Comparison of ENCODE assay signal across 1 cellular context in the genomic region with DNA sequence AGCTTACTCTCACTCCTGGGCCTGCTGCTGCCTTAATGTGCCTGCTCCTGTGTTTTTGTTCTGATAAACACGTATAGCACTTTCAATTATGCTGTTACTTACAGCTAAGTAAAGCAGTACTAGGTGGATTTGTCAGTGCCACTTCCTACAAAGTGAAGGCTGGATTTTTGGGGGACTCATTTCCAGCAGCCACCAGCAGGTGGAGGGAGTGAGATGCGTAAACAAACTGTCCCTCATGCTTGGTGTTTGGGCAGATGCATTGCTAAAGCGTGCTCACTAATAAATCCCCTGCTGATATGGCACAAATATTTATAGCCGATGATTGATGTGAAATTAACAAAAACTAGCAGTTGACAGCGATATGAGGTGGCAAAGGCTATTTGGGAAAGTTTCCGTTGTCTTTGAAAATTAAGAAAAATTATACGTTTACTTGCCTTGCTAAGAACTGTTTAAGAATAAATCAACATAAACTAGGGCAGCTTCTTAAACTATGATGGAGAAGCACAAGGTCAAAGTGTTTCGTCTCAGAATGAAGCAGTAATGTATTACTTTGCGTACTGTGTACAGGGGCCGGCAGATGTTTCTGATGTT.
TF ChIP-seq lines count a peak whose summit lies in the region.

No MANE protein-coding gene starts in this region.

TF ChIP-seq in HCT116, 20 proteins besides CTCF, POLR2A, EP300 and RAD21 (continued from another document):
- TF ChIP-seq, protein P1, sequence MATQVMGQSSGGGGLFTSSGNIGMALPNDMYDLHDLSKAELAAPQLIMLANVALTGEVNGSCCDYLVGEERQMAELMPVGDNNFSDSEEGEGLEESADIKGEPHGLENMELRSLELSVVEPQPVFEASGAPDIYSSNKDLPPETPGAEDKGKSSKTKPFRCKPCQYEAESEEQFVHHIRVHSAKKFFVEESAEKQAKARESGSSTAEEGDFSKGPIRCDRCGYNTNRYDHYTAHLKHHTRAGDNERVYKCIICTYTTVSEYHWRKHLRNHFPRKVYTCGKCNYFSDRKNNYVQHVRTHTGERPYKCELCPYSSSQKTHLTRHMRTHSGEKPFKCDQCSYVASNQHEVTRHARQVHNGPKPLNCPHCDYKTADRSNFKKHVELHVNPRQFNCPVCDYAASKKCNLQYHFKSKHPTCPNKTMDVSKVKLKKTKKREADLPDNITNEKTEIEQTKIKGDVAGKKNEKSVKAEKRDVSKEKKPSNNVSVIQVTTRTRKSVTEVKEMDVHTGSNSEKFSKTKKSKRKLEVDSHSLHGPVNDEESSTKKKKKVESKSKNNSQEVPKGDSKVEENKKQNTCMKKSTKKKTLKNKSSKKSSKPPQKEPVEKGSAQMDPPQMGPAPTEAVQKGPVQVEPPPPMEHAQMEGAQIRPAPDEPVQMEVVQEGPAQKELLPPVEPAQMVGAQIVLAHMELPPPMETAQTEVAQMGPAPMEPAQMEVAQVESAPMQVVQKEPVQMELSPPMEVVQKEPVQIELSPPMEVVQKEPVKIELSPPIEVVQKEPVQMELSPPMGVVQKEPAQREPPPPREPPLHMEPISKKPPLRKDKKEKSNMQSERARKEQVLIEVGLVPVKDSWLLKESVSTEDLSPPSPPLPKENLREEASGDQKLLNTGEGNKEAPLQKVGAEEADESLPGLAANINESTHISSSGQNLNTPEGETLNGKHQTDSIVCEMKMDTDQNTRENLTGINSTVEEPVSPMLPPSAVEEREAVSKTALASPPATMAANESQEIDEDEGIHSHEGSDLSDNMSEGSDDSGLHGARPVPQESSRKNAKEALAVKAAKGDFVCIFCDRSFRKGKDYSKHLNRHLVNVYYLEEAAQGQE (IDR thresholded peaks at IDR 0.05; ENCODE audit: low read depth): no peak
- TF ChIP-seq, protein P2, sequence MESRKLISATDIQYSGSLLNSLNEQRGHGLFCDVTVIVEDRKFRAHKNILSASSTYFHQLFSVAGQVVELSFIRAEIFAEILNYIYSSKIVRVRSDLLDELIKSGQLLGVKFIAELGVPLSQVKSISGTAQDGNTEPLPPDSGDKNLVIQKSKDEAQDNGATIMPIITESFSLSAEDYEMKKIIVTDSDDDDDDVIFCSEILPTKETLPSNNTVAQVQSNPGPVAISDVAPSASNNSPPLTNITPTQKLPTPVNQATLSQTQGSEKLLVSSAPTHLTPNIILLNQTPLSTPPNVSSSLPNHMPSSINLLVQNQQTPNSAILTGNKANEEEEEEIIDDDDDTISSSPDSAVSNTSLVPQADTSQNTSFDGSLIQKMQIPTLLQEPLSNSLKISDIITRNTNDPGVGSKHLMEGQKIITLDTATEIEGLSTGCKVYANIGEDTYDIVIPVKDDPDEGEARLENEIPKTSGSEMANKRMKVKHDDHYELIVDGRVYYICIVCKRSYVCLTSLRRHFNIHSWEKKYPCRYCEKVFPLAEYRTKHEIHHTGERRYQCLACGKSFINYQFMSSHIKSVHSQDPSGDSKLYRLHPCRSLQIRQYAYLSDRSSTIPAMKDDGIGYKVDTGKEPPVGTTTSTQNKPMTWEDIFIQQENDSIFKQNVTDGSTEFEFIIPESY (IDR thresholded peaks at IDR 0.05; ENCODE audit: extremely low read depth, insufficient replicate concordance, low read length): no peak
